ENCODE assay signal across 13 cellular contexts in genomic region chr11:14422814-14423182, GRCh38.
A peak's percentile ranks its signal among the peaks of the same experiment; 100 is the strongest.
DNase-seq lines count a peak whose midpoint lies in the region; ATAC-seq and TF ChIP-seq lines count a peak whose summit lies in the region.
"Had no signal": no experiment of that assay in that cellular context is flagged by ENCODE, and none has a peak within 500 bp of the region (broad histone marks: within the 10 kb centered on the region; RNA-seq: fewer than 3 reads in every experiment).

No MANE protein-coding gene starts in this region.

- no peak for TF ChIP-seq CTCF in esophagus muscularis mucosa (IDR thresholded peaks at IDR 0.05)

- ATAC-seq in GM18511 (IDR thresholded peaks at IDR 0.05; ENCODE audit: unreplicated experiment) (no peak), HG02938 (IDR thresholded peaks at IDR 0.05; ENCODE audit: unreplicated experiment) (no peak)
- ATAC-seq: CD8-positive, alpha-beta T cell had no signal

- no peak overlapping the region for H3K18ac ChIP-seq in neuronal stem cell (ENCODE audit: low read length)

- H3K14ac ChIP-seq in neuronal stem cell (ENCODE audit: low read length), result peak overlapping the region; percentile 56

- H3K4me1 ChIP-seq in ES-I3 (ENCODE audit: insufficient read depth, low read length) (peaks cover 31% of the 10 kb centered on the region), esophagus muscularis mucosa (peaks cover 33 to 43% (median 40%) of the 10 kb centered on the region in 4 donors), neuronal stem cell (ENCODE audit: control insufficient read depth in 2 of 2, insufficient read depth in 1 of 2, low read depth in 1 of 2, low read length in 2 of 2) (peaks cover 11 to 13% of the 10 kb centered on the region in 2 donors)
- H3K4me1 ChIP-seq: HAP-1 had no signal

- no peak overlapping the region for H3K4me3 ChIP-seq in esophagus muscularis mucosa
- peak overlapping the region in 1 of 2 donors; percentile 3 for H3K4me3 ChIP-seq in neuronal stem cell (ENCODE audit: low read length in 2 of 2)
- H3K4me3 ChIP-seq: HAP-1 had no signal

- H3K27ac ChIP-seq in esophagus muscularis mucosa (replicated peaks in 1 of 4) (peak overlapping the region; percentile 41 to 71 (median 46)), neuronal stem cell (replicated peaks; ENCODE audit: low read length) (no peak overlapping the region)
- H3K27ac ChIP-seq: neutrophil had no signal

- DNase-seq in NCI-H345 treated with DMSO at 0.1 percent for 48 hours (lab: John Stamatoyannopoulos, UW; ENCODE audit: unreplicated experiment) (peak; percentile 61), esophagus muscularis mucosa (ENCODE audit: extremely low spot score) (no peak), neuronal stem cell (ENCODE audit: low spot score) (no peak), cerebellar cortex (ENCODE audit: low spot score) (no peak), NCI-H187 (lab: John Stamatoyannopoulos, UW) (no peak)
- DNase-seq: activated T-cell treated with anti-CD3 and anti-CD28 coated beads, Interleukin-2, amount 50 U/mL, for 48 hours; CD8-positive, alpha-beta T cell; Karpas-422 had no signal

- H2BK12ac ChIP-seq in neuronal stem cell (ENCODE audit: low read length), result peak overlapping the region; percentile 2

- H3K4ac ChIP-seq in neuronal stem cell (ENCODE audit: low read length), result no peak overlapping the region

- no peaks in the 10 kb centered on the region for H3K36me3 ChIP-seq in ES-I3 (ENCODE audit: insufficient read depth, low read length)
- H3K36me3 ChIP-seq in esophagus muscularis mucosa, result no peaks in the 10 kb centered on the region
- H3K36me3 ChIP-seq in neuronal stem cell (replicated peaks in 1 of 2; ENCODE audit: control insufficient read depth in 2 of 2, insufficient read depth in 2 of 2, low read length in 2 of 2), result no peaks in the 10 kb centered on the region
- H3K36me3 ChIP-seq: HAP-1, neutrophil had no signal

- H3K79me1 ChIP-seq in neuronal stem cell (ENCODE audit: low read depth, low read length), result no peaks in the 10 kb centered on the region

- H3K9ac ChIP-seq in ES-I3 (ENCODE audit: low read depth, low read length) (0 out of 2 replicates have a peak overlapping the region, but pooled peaks have one; percentile 8), neuronal stem cell (ENCODE audit: low read depth, low read length, poor library complexity) (no peak overlapping the region)

- no peak for TF ChIP-seq EP300 in esophagus muscularis mucosa (IDR thresholded peaks at IDR 0.05)

- H2AK5ac ChIP-seq in neuronal stem cell (ENCODE audit: low read depth, low read length), result no peak overlapping the region

- peak overlapping the region; percentile 34 for H3K4me2 ChIP-seq in neuronal stem cell (ENCODE audit: insufficient read depth, low read length, poor library complexity, severe bottlenecking)

- no peak overlapping the region for H2BK120ac ChIP-seq in neuronal stem cell (ENCODE audit: low read depth, low read length)

- H2BK5ac ChIP-seq in neuronal stem cell (ENCODE audit: low read length), result no peak overlapping the region

- no peak overlapping the region for H2BK15ac ChIP-seq in neuronal stem cell (ENCODE audit: low read length)

- TF ChIP-seq POLR2A in esophagus muscularis mucosa (IDR thresholded peaks at IDR 0.05; ENCODE audit: low read depth), result no peak

- WGBS in esophagus muscularis mucosa, result 14% methylated on average over 2 of the region's 2 CpGs
- no CpG with 5 or more reads among the region's 2 CpGs for WGBS in neuronal stem cell (ENCODE audit: extremely low coverage in 2 of 2, insufficient read length in 2 of 2, insufficient replicate concordance in 1 of 2), 2 donors

- H3K23ac ChIP-seq in neuronal stem cell (ENCODE audit: low read depth, low read length, poor library complexity), result no peak overlapping the region

- H3K27me3 ChIP-seq in esophagus muscularis mucosa, result no peaks in the 10 kb centered on the region
- H3K27me3 ChIP-seq in neuronal stem cell (ENCODE audit: control insufficient read depth in 3 of 3, insufficient read depth in 3 of 3, low read depth in 1 of 3, low read length in 3 of 3), result peaks cover 0 to 3% (median 0%) of the 10 kb centered on the region in 3 experiments

- intact Hi-C loops in esophagus muscularis mucosa (cut with DNase I), result loop anchor here (5.0 kb wide), 1 partner anchor 40 kb away; no protein-coding TSS in a partner anchor

- H4K91ac ChIP-seq in neuronal stem cell (ENCODE audit: low read depth, low read length, poor library complexity), result no peak overlapping the region

- H2AFZ ChIP-seq in neuronal stem cell (ENCODE audit: low read length), result peak overlapping the region; percentile 2

- no peaks in the 10 kb centered on the region for H3K9me3 ChIP-seq in ES-I3 (ENCODE audit: control insufficient read depth, insufficient read depth, low read length)
- H3K9me3 ChIP-seq in esophagus muscularis mucosa, result no peaks in the 10 kb centered on the region
- H3K9me3 ChIP-seq in neuronal stem cell (replicated peaks in 1 of 2; ENCODE audit: control insufficient read depth in 2 of 2, insufficient read depth in 1 of 2, low read depth in 1 of 2, low read length in 2 of 2), result no peaks in the 10 kb centered on the region
- H3K9me3 ChIP-seq: HAP-1, neutrophil had no signal

- H4K8ac ChIP-seq in neuronal stem cell (ENCODE audit: low read depth, low read length), result no peak overlapping the region
